In the genomic region with DNA sequence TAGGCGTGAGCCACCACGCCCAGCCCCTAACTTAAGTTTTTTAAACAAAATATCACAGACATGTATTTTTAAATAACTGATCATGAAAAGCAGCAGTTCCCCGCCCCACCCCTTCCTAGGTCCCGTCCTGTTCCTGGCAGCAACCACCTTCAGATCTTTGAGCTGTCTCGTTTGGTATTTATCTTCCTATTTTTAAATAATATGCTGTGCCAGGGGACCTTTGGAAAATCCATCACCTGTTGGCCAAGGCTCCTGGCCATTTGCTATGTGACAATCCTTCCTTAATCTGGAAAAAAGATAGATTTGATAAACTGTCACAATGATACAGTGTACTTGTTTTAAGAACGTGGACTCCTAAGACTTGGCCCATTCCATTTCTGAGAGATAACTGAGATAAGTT, we compare ENCODE assay signal across 6 cellular contexts.
"Had no signal": no experiment of that assay in that cellular context is flagged by ENCODE, and none has a peak within 500 bp of the region (broad histone marks: within the 10 kb centered on the region; RNA-seq: fewer than 3 reads in every experiment).

No MANE protein-coding gene starts in this region.

- DNase-seq: IMR-90, KBM-7, KG1 had no signal

- H3K4me3 ChIP-seq: K562 had no signal

- H3K27ac ChIP-seq: HL-60 had no signal

- ATAC-seq: K562 had no signal

- FAIRE-seq: HTR-8/SVneo, K562 had no signal
